Comparison of ENCODE assay signal across 24 cellular contexts in the genomic region with DNA sequence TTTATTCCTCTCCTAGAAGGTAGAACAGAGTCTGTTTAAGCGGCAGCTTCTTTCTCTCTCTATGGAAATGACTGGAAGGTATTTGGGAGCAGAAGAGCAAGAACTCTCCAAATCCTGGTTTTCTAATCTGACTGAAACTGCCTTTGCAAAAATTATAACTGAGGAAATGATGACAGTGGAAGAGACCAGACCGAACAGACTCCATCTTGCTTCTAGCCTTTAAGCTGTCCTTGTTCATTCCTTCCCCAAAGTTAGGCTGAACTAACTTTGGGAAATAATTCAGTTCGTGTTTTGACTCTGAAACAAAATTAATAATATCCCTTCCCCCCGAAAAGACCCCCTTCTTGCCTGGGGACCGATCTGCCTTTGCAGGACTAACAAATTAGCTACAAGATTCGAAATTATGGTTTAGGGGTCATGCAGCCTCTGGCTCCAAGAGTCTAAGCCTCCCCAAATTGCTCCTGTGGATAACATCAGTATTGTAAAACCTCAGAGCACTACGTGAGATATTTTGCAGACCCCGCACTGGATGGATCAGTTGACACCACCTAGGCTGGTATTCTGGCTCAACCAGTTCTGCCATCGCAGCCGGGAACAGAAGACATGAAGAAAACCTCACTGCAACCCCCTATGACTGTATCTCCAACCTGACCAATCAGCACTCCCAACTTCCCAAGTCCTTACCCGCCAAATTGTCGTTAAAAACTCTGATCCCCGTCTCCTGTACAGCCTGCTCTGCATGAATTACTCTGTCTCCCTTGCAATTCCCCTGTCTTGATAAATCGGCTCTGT. TPM values are rescaled to one million over a fixed set of nuclear protein-coding genes. Genes with fewer than 3 reads are reported as not detected.
DNase-seq lines count a peak whose midpoint lies in the region; ATAC-seq and TF ChIP-seq lines count a peak whose summit lies in the region.
"Had no signal": no experiment of that assay in that cellular context is flagged by ENCODE, and none has a peak within 500 bp of the region (broad histone marks: within the 10 kb centered on the region; RNA-seq: fewer than 3 reads in every experiment).

No MANE protein-coding gene starts in this region.

- no TSS peak for BruUV-seq in PC-3 (replicated peaks; lab: Mats Ljungman, UMichigan)

- CTCF ChIA-PET in activated CD4-positive, alpha-beta memory T cell treated with anti-CD3 and anti-CD28 coated beads for 36 hours (lab: Charles Lee) = interaction anchor here (0.6 to 13.9 kb wide), 6 partner anchors 14 to 630 kb away, joined by 3 to 472 read pairs (median 20); a partner anchor contains a TSS
- CTCF ChIA-PET in activated CD4-positive, alpha-beta memory T cell treated with anti-CD3 and anti-CD28 coated beads, Interleukin-2, amount 10 ng/mL, durations not matched to agents 7 days and 5 days (lab: Charles Lee) = interaction anchor here (0.6 to 8.6 kb wide), 11 partner anchors 13 to 760 kb away, joined by 3 to 215 read pairs (median 20); a partner anchor contains a TSS
- CTCF ChIA-PET in PC-3 (lab: Charles Lee) = interaction anchor here (0.6 to 1.0 kb wide), 2 partner anchors 25 to 56 kb away, joined by 3 to 6 read pairs; no protein-coding TSS in a partner anchor

- H3K9me2 ChIP-seq in PC-3 (replicated peaks; ENCODE audit: low read length) = no peaks in the 10 kb centered on the region

- H3F3A ChIP-seq in PC-3 (ENCODE audit: low read length, unreplicated experiment) = no peaks in the 10 kb centered on the region

- H4K20me1 ChIP-seq in PC-3 (ENCODE audit: low read length) = no peaks in the 10 kb centered on the region
- H4K20me1 ChIP-seq: BLaER1 had no signal

- POLR2A ChIA-PET in activated CD4-positive, alpha-beta memory T cell treated with anti-CD3 and anti-CD28 coated beads for 36 hours (lab: Charles Lee) = interaction anchor here (0.6 to 4.2 kb wide), 3 partner anchors 19 to 58 kb away, joined by 3 to 48 read pairs (median 20); a partner anchor contains a TSS
- POLR2A ChIA-PET in activated CD4-positive, alpha-beta memory T cell treated with anti-CD3 and anti-CD28 coated beads, Interleukin-2, amount 10 ng/mL, durations not matched to agents 7 days and 5 days (lab: Charles Lee) = interaction anchor here (3.7 to 10.8 kb wide), 3 partner anchors 12 to 55 kb away, joined by 31 to 213 read pairs (median 41); a partner anchor contains a TSS
- POLR2A ChIA-PET in PC-3 (lab: Charles Lee; ENCODE audit: unreplicated experiment) = no interaction called here

- TF ChIP-seq CTCF in PC-3 (conservative IDR thresholded peaks at IDR 0.05; ENCODE audit: low read depth, low read length) (no peak), glutamatergic neuron (IDR thresholded peaks at IDR 0.05; ENCODE audit: partially characterized antibody, unreplicated experiment) (no peak), left lung (IDR thresholded peaks at IDR 0.05) (no peak)

- peak overlapping the region; percentile 86 for H4K8ac ChIP-seq in trophoblast cell (ENCODE audit: low read depth, low read length)

- H3K4me3 Mint-ChIP-seq in activated CD4-positive, alpha-beta memory T cell treated with anti-CD3 and anti-CD28 coated beads for 36 hours = no peak overlapping the region
- H3K4me3 Mint-ChIP-seq in activated CD4-positive, alpha-beta memory T cell treated with anti-CD3 and anti-CD28 coated beads, Interleukin-2, amount 10 ng/mL, durations not matched to agents 7 days and 5 days = no peak overlapping the region
- no peak overlapping the region for H3K4me3 Mint-ChIP-seq in dendritic cell treated with granulocyte-macrophage colony-stimulating factor and Interleukin-4, amounts not matched to agents 40 ng/mL and 50 ng/mL, for 4 days
- H3K4me3 Mint-ChIP-seq in glutamatergic neuron (ENCODE audit: unreplicated experiment) = no peak overlapping the region
- H3K4me3 Mint-ChIP-seq: activated naive CD4-positive, alpha-beta T cell treated with anti-CD3 and anti-CD28 coated beads for 36 hours; stimulated activated naive CD8-positive, alpha-beta T cell treated with anti-CD3 and anti-CD28 coated beads, Interleukin-15, Interleukin-2, amounts not matched to agents 100 ng/mL and 50 ng/mL, for 24 hours had no signal

- H3K27ac ChIP-seq in PC-3 (ENCODE audit: low read length) (no peak overlapping the region), trophoblast cell (ENCODE audit: low read depth, low read length) (peak overlapping the region; percentile 97), left lung (peak overlapping the region in 1 of 2 donors; percentile 87)
- H3K27ac ChIP-seq: A549, BLaER1, brain microvascular endothelial cell, epithelial cell of prostate, VCaP had no signal

- peaks cover 43% of the 10 kb centered on the region for H3K36me3 Mint-ChIP-seq in activated CD4-positive, alpha-beta memory T cell treated with anti-CD3 and anti-CD28 coated beads for 36 hours
- peaks cover 92% of the 10 kb centered on the region for H3K36me3 Mint-ChIP-seq in activated CD4-positive, alpha-beta memory T cell treated with anti-CD3 and anti-CD28 coated beads, Interleukin-2, amount 10 ng/mL, durations not matched to agents 7 days and 5 days (ENCODE audit: low read depth)
- H3K36me3 Mint-ChIP-seq in dendritic cell treated with granulocyte-macrophage colony-stimulating factor and Interleukin-4, amounts not matched to agents 40 ng/mL and 50 ng/mL, for 4 days (ENCODE audit: low read depth) = peaks cover 74% of the 10 kb centered on the region
- H3K36me3 Mint-ChIP-seq in glutamatergic neuron (ENCODE audit: unreplicated experiment) = peaks cover 6% of the 10 kb centered on the region

- peak overlapping the region; percentile 43 for H4K12ac ChIP-seq in trophoblast cell (ENCODE audit: low read depth, low read length)

- peak overlapping the region; percentile 93 for H2BK120ac ChIP-seq in trophoblast cell (ENCODE audit: insufficient read depth, low read length, poor library complexity)

- WGBS in trophoblast cell (ENCODE audit: extremely low coverage, insufficient coverage, insufficient read length) = no CpG with 5 or more reads among the region's 14 CpGs

- H3K4me2 ChIP-seq in PC-3 (ENCODE audit: low read length) (no peak overlapping the region), trophoblast cell (ENCODE audit: low read length) (peak overlapping the region; percentile 49)
- H3K4me2 ChIP-seq: A549, BLaER1 had no signal

- H3K79me2 ChIP-seq in PC-3 (ENCODE audit: low read length) (no peaks in the 10 kb centered on the region), trophoblast cell (ENCODE audit: control insufficient read depth, insufficient read depth, low read length, poor library complexity) (peaks cover 3% of the 10 kb centered on the region)

- H3K36me3 ChIP-seq in PC-3 (ENCODE audit: low read depth, low read length) = no peaks in the 10 kb centered on the region
- H3K36me3 ChIP-seq in trophoblast cell (ENCODE audit: control insufficient read depth in 1 of 2, insufficient read depth in 2 of 2, low read length in 2 of 2) = peaks cover 0 to 8% of the 10 kb centered on the region in 2 experiments
- peaks cover 0 to 35% of the 10 kb centered on the region in 2 donors for H3K36me3 ChIP-seq in left lung
- H3K36me3 ChIP-seq: BLaER1, brain microvascular endothelial cell had no signal

- H3K23ac ChIP-seq in trophoblast cell (ENCODE audit: low read length) = no peak overlapping the region

- H3K4ac ChIP-seq in trophoblast cell (ENCODE audit: low read depth, low read length) = peak overlapping the region; percentile 82

- ATAC-seq in PC-3 (no peak), left lung (no peak)
- ATAC-seq: mucosa of descending colon, Right ventricle myocardium inferior had no signal

- peak overlapping the region; percentile 61 for H2AK5ac ChIP-seq in trophoblast cell (ENCODE audit: low read length)

- intact Hi-C loops in activated CD4-positive, alpha-beta memory T cell treated with anti-CD3 and anti-CD28 coated beads for 36 hours (cut with micrococcal nuclease) = loop anchor here (2.0 kb wide), 1 partner anchor 105 kb away; a partner anchor contains a TSS
- intact Hi-C loops in PC-3 (cut with micrococcal nuclease) = loop anchor here (2.0 to 10.0 kb wide), 2 partner anchors 45 to 705 kb away; no protein-coding TSS in a partner anchor
- intact Hi-C loops in dendritic cell treated with granulocyte-macrophage colony-stimulating factor and Interleukin-4, amounts not matched to agents 40 ng/mL and 50 ng/mL, for 4 days (cut with micrococcal nuclease) = loop anchor here (2.0 to 10.0 kb wide), 2 partner anchors 15 to 475 kb away; a partner anchor contains a TSS
- intact Hi-C loops in left lung (cut with DNase I) = loop anchor here in 1 of 2 donors (5.0 kb wide), 1 partner anchor 52 kb away; no protein-coding TSS in a partner anchor

- H3K14ac ChIP-seq in trophoblast cell (ENCODE audit: low read length) = peak overlapping the region; percentile 90

- H3K27me3 ChIP-seq in PC-3 (ENCODE audit: low read length) = no peaks in the 10 kb centered on the region
- no peaks in the 10 kb centered on the region for H3K27me3 ChIP-seq in trophoblast cell (ENCODE audit: insufficient read depth, low read length)
- no peaks in the 10 kb centered on the region for H3K27me3 ChIP-seq in left lung
- H3K27me3 ChIP-seq: BLaER1, brain microvascular endothelial cell, upper lobe of left lung had no signal

- H2AFZ ChIP-seq in PC-3 (ENCODE audit: low read length) = no peak overlapping the region
- H2AFZ ChIP-seq in trophoblast cell (ENCODE audit: insufficient read depth, low read length, poor library complexity) = no peak overlapping the region

- H2BK12ac ChIP-seq in trophoblast cell (ENCODE audit: low read length) = peak overlapping the region; percentile 96

- DNase-seq in activated CD4-positive, alpha-beta memory T cell treated with anti-CD3 and anti-CD28 coated beads for 36 hours = no peak
- no peak for DNase-seq in activated CD4-positive, alpha-beta memory T cell treated with anti-CD3 and anti-CD28 coated beads, Interleukin-2, amount 10 ng/mL, durations not matched to agents 7 days and 5 days
- DNase-seq in PC-3 (peak; percentile 41), trophoblast cell (peak; percentile 27 to 59), glutamatergic neuron (no peak), HT-29 (ENCODE audit: low spot score) (no peak), left lung (no peak)
- DNase-seq: activated naive CD4-positive, alpha-beta T cell treated with anti-CD3 and anti-CD28 coated beads for 36 hours; brain microvascular endothelial cell; cortex of kidney; foreskin melanocyte; left cardiac atrium; NCI-H1048; NCI-H2107; NCI-H524 had no signal

- peak overlapping the region; percentile 97 for H4K91ac ChIP-seq in trophoblast cell (ENCODE audit: low read depth, low read length)

- H3K4me1 ChIP-seq in PC-3 (ENCODE audit: insufficient read depth, low read length) (peaks cover 11% of the 10 kb centered on the region), trophoblast cell (ENCODE audit: control insufficient read depth in 1 of 2, insufficient read depth in 2 of 2, low read length in 2 of 2) (peaks cover 34 to 46% of the 10 kb centered on the region in 2 experiments), left lung (peaks cover 19 to 75% of the 10 kb centered on the region in 2 donors)

- no peak overlapping the region for H3K4me3 ChIP-seq in PC-3 (ENCODE audit: low read length)
- no peak overlapping the region for H3K4me3 ChIP-seq in trophoblast cell (ENCODE audit: low read depth, low read length)
- H3K4me3 ChIP-seq in left lung = no peak overlapping the region
- H3K4me3 ChIP-seq: A549, BLaER1, mucosa of descending colon, upper lobe of left lung had no signal

- no peaks in the 10 kb centered on the region for H3K9me3 ChIP-seq in PC-3 (ENCODE audit: low read length)
- H3K9me3 ChIP-seq in trophoblast cell (ENCODE audit: insufficient read depth, low read depth, low read length) = no peaks in the 10 kb centered on the region
- H3K9me3 ChIP-seq in left lung = peaks cover 0 to 7% of the 10 kb centered on the region in 2 donors
- H3K9me3 ChIP-seq: A549, mucosa of descending colon, upper lobe of left lung had no signal

- H2BK5ac ChIP-seq in trophoblast cell (ENCODE audit: low read depth, low read length, poor library complexity) = peak overlapping the region; percentile 94

- peaks cover 57% of the 10 kb centered on the region for H3K4me1 Mint-ChIP-seq in activated CD4-positive, alpha-beta memory T cell treated with anti-CD3 and anti-CD28 coated beads for 36 hours (ENCODE audit: low read depth)
- peaks cover 87% of the 10 kb centered on the region for H3K4me1 Mint-ChIP-seq in activated CD4-positive, alpha-beta memory T cell treated with anti-CD3 and anti-CD28 coated beads, Interleukin-2, amount 10 ng/mL, durations not matched to agents 7 days and 5 days
- H3K4me1 Mint-ChIP-seq in dendritic cell treated with granulocyte-macrophage colony-stimulating factor and Interleukin-4, amounts not matched to agents 40 ng/mL and 50 ng/mL, for 4 days (ENCODE audit: low read depth) = peaks cover 80% of the 10 kb centered on the region
- H3K4me1 Mint-ChIP-seq in glutamatergic neuron (ENCODE audit: low read depth, unreplicated experiment) = no peaks in the 10 kb centered on the region

- no peak overlapping the region for H3K9ac ChIP-seq in PC-3 (ENCODE audit: low read length)
- no peak overlapping the region for H3K9ac ChIP-seq in trophoblast cell (ENCODE audit: low read length)
- H3K9ac ChIP-seq: BLaER1 had no signal

- H3K27me3 Mint-ChIP-seq in activated CD4-positive, alpha-beta memory T cell treated with anti-CD3 and anti-CD28 coated beads for 36 hours = no peaks in the 10 kb centered on the region
- no peaks in the 10 kb centered on the region for H3K27me3 Mint-ChIP-seq in activated CD4-positive, alpha-beta memory T cell treated with anti-CD3 and anti-CD28 coated beads, Interleukin-2, amount 10 ng/mL, durations not matched to agents 7 days and 5 days
- H3K27me3 Mint-ChIP-seq in dendritic cell treated with granulocyte-macrophage colony-stimulating factor and Interleukin-4, amounts not matched to agents 40 ng/mL and 50 ng/mL, for 4 days = no peaks in the 10 kb centered on the region
- H3K27me3 Mint-ChIP-seq in glutamatergic neuron (ENCODE audit: unreplicated experiment) = peaks cover 8% of the 10 kb centered on the region
- H3K27me3 Mint-ChIP-seq: stimulated activated naive CD8-positive, alpha-beta T cell treated with anti-CD3 and anti-CD28 coated beads, Interleukin-15, Interleukin-2, amounts not matched to agents 100 ng/mL and 50 ng/mL, for 24 hours had no signal

- H3K79me1 ChIP-seq in trophoblast cell (ENCODE audit: low read length) = peaks cover 62% of the 10 kb centered on the region

- H3K27ac Mint-ChIP-seq in activated CD4-positive, alpha-beta memory T cell treated with anti-CD3 and anti-CD28 coated beads for 36 hours = peak overlapping the region; percentile 55
- H3K27ac Mint-ChIP-seq in activated CD4-positive, alpha-beta memory T cell treated with anti-CD3 and anti-CD28 coated beads, Interleukin-2, amount 10 ng/mL, durations not matched to agents 7 days and 5 days = no peak overlapping the region
- peak overlapping the region; percentile 3 for H3K27ac Mint-ChIP-seq in dendritic cell treated with granulocyte-macrophage colony-stimulating factor and Interleukin-4, amounts not matched to agents 40 ng/mL and 50 ng/mL, for 4 days
- no peak overlapping the region for H3K27ac Mint-ChIP-seq in glutamatergic neuron (ENCODE audit: unreplicated experiment)
- H3K27ac Mint-ChIP-seq: stimulated activated naive CD8-positive, alpha-beta T cell treated with anti-CD3 and anti-CD28 coated beads, Interleukin-15, Interleukin-2, amounts not matched to agents 100 ng/mL and 50 ng/mL, for 24 hours had no signal

- H3K18ac ChIP-seq in trophoblast cell (ENCODE audit: low read length) = peak overlapping the region; percentile 66

- peaks cover 14% of the 10 kb centered on the region for H3K9me3 Mint-ChIP-seq in activated CD4-positive, alpha-beta memory T cell treated with anti-CD3 and anti-CD28 coated beads for 36 hours
- peaks cover 16% of the 10 kb centered on the region for H3K9me3 Mint-ChIP-seq in activated CD4-positive, alpha-beta memory T cell treated with anti-CD3 and anti-CD28 coated beads, Interleukin-2, amount 10 ng/mL, durations not matched to agents 7 days and 5 days
- H3K9me3 Mint-ChIP-seq in dendritic cell treated with granulocyte-macrophage colony-stimulating factor and Interleukin-4, amounts not matched to agents 40 ng/mL and 50 ng/mL, for 4 days = peaks cover 10% of the 10 kb centered on the region
- H3K9me3 Mint-ChIP-seq in glutamatergic neuron (ENCODE audit: unreplicated experiment) = peaks cover 5% of the 10 kb centered on the region

RNA-seq across cellular contexts. Expression of a gene that starts 14.1 kb away (rescaled TPM):
- 10 to 100 TPM; 56.8 to 60.1 TPM for total RNA-seq in activated CD4-positive, alpha-beta memory T cell treated with anti-CD3 and anti-CD28 coated beads for 36 hours
- 100 to 1,000 TPM; 289 to 301 TPM for total RNA-seq in activated CD4-positive, alpha-beta memory T cell treated with anti-CD3 and anti-CD28 coated beads, Interleukin-2, amount 10 ng/mL, durations not matched to agents 7 days and 5 days
- 0.63 and 0.73 TPM in 2 replicates for total RNA-seq in PC-3 (2014; rRNA removed)
- 3.6 and 3.7 TPM in 2 replicates for polyA plus RNA-seq in trophoblast cell (2013)
- total RNA-seq in glutamatergic neuron (ENCODE audit: unreplicated experiment) = 0.34 TPM
- not detected in 2 replicates for total RNA-seq in HT-29 (2014; rRNA removed; shearing (Covaris generic))
- total RNA-seq in left lung = 10 to 100 TPM; 28.3 to 61.0 TPM

RNA-seq across cellular contexts. Expression of a gene that starts 21.7 kb away (rescaled TPM):
- under 1 TPM; 0.10 to 0.24 TPM for total RNA-seq in activated CD4-positive, alpha-beta memory T cell treated with anti-CD3 and anti-CD28 coated beads for 36 hours
- 1 to 10 TPM in 1 of 2 experiments, under 1 TPM in 1; 0.80 to 1.0 TPM for total RNA-seq in activated CD4-positive, alpha-beta memory T cell treated with anti-CD3 and anti-CD28 coated beads, Interleukin-2, amount 10 ng/mL, durations not matched to agents 7 days and 5 days
- total RNA-seq in PC-3 (2014; rRNA removed) (not detected in 2 replicates), glutamatergic neuron (ENCODE audit: unreplicated experiment) (0.15 TPM), left lung (10 to 100 TPM; 50.5 to 90.9 TPM)
- 16.8 and 19.9 TPM in 2 replicates for polyA plus RNA-seq in trophoblast cell (2013)
- total RNA-seq in HT-29 (2014; rRNA removed; shearing (Covaris generic)) = not detected in 2 replicates
- total RNA-seq: activated naive CD4-positive, alpha-beta T cell treated with anti-CD3 and anti-CD28 coated beads for 36 hours had no signal
- polyA plus RNA-seq: A549 had no signal

RNA-seq across cellular contexts. Expression of a gene that starts 57.2 kb away (rescaled TPM):
- 10 to 100 TPM; 88.6 to 94.3 TPM for total RNA-seq in activated CD4-positive, alpha-beta memory T cell treated with anti-CD3 and anti-CD28 coated beads for 36 hours
- total RNA-seq in activated CD4-positive, alpha-beta memory T cell treated with anti-CD3 and anti-CD28 coated beads, Interleukin-2, amount 10 ng/mL, durations not matched to agents 7 days and 5 days = 10 to 100 TPM; 69.9 to 74.1 TPM
- total RNA-seq in PC-3 (2014; rRNA removed) (120 and 181 TPM in 2 replicates), glutamatergic neuron (ENCODE audit: unreplicated experiment) (48.4 TPM), left lung (100 to 1,000 TPM in 1 of 2 donors, 10 to 100 TPM in 1; 97.9 to 147 TPM)
- 154 and 158 TPM in 2 replicates for polyA plus RNA-seq in trophoblast cell (2013)
- total RNA-seq in HT-29 (2014; rRNA removed; shearing (Covaris generic)) = 71.1 and 91.3 TPM in 2 replicates

RNA-seq across cellular contexts. Expression of a gene that starts 58.6 kb away (rescaled TPM):
- total RNA-seq in activated CD4-positive, alpha-beta memory T cell treated with anti-CD3 and anti-CD28 coated beads for 36 hours = 10 to 100 TPM; 84.3 to 91.5 TPM
- 10 to 100 TPM; 68.9 to 70.3 TPM for total RNA-seq in activated CD4-positive, alpha-beta memory T cell treated with anti-CD3 and anti-CD28 coated beads, Interleukin-2, amount 10 ng/mL, durations not matched to agents 7 days and 5 days
- total RNA-seq in PC-3 (2014; rRNA removed) (148 and 165 TPM in 2 replicates), glutamatergic neuron (ENCODE audit: unreplicated experiment) (72.6 TPM), left lung (10 to 100 TPM; 35.1 to 41.7 TPM)
- 32.5 and 34.0 TPM in 2 replicates for polyA plus RNA-seq in trophoblast cell (2013)
- total RNA-seq in HT-29 (2014; rRNA removed; shearing (Covaris generic)) = 91.8 and 98.9 TPM in 2 replicates

Comparison
In these comparisons a context has a peak if more than half of its experiments do, and no peak if none do; other contexts are left out.
1. H3K27ac Mint-ChIP-seq: peak in activated CD4-positive, alpha-beta memory T cell treated with anti-CD3 and anti-CD28 coated beads for 36 hours (single experiment) and dendritic cell treated with granulocyte-macrophage colony-stimulating factor and Interleukin-4, amounts not matched to agents 40 ng/mL and 50 ng/mL, for 4 days (single experiment); none in activated CD4-positive, alpha-beta memory T cell treated with anti-CD3 and anti-CD28 coated beads, Interleukin-2, amount 10 ng/mL, durations not matched to agents 7 days and 5 days (single experiment) and glutamatergic neuron (single experiment).
2. DNase-seq: peak in PC-3 (single experiment) and trophoblast cell (2 of 2); none in activated CD4-positive, alpha-beta memory T cell treated with anti-CD3 and anti-CD28 coated beads for 36 hours (single experiment), activated CD4-positive, alpha-beta memory T cell treated with anti-CD3 and anti-CD28 coated beads, Interleukin-2, amount 10 ng/mL, durations not matched to agents 7 days and 5 days (single experiment), glutamatergic neuron (single experiment), HT-29 (single experiment) and left lung (0 of 2).
3. RNA of a gene that starts 14.1 kb away (total RNA-seq): 289 to 301 TPM in activated CD4-positive, alpha-beta memory T cell treated with anti-CD3 and anti-CD28 coated beads, Interleukin-2, amount 10 ng/mL, durations not matched to agents 7 days and 5 days, 28.3 to 61.0 TPM in left lung and 56.8 to 60.1 TPM in activated CD4-positive, alpha-beta memory T cell treated with anti-CD3 and anti-CD28 coated beads for 36 hours; 0.63 to 0.73 TPM in PC-3, 0.34 TPM in glutamatergic neuron (single experiment) and not detected in HT-29; every median in the first group is over 10 times any median in the second.
4. RNA of a gene that starts 21.7 kb away (total RNA-seq): 50.5 to 90.9 TPM in left lung; 0.80 to 1.0 TPM in activated CD4-positive, alpha-beta memory T cell treated with anti-CD3 and anti-CD28 coated beads, Interleukin-2, amount 10 ng/mL, durations not matched to agents 7 days and 5 days, 0.10 to 0.24 TPM in activated CD4-positive, alpha-beta memory T cell treated with anti-CD3 and anti-CD28 coated beads for 36 hours, 0.15 TPM in glutamatergic neuron (single experiment), not detected in PC-3 and not detected in HT-29; every median in the first group is over 10 times any median in the second.